ENCODE assay signal across 19 cellular contexts in genomic region chr3:58369876-58370275, GRCh38.
"Had no signal": no experiment of that assay in that cellular context is flagged by ENCODE, and none has a peak within 500 bp of the region (broad histone marks: within the 10 kb centered on the region; RNA-seq: fewer than 3 reads in every experiment).

No MANE protein-coding gene starts in this region.

- DNase-seq: effector memory CD4-positive, alpha-beta T cell; foreskin keratinocyte; heart left ventricle; hippocampal formation; left colon; left ventricle myocardium superior; mesenchymal stem cell; midbrain; naive B cell; posterior cingulate gyrus; right cardiac atrium; small intestine; stimulated activated CD4-positive, alpha-beta T cell treated with anti-CD3 and anti-CD28 coated beads, Interleukin-12 subunit alpha, Interleukin-12 subunit beta, amount 100 ng/mL, for 4 hours; stimulated activated naive CD4-positive, alpha-beta T cell; stomach; substantia nigra; transverse colon had no signal

- H3K4me3 ChIP-seq: heart left ventricle, lung, stomach, thoracic aorta, transverse colon had no signal

- H3K27me3 ChIP-seq: foreskin keratinocyte, heart left ventricle, stomach, transverse colon had no signal

- H3K27ac ChIP-seq: foreskin keratinocyte, heart left ventricle, stomach, thoracic aorta, transverse colon had no signal
